10 cellular contexts compared by ENCODE assay signal in genomic region chr1:151621351-151621750, GRCh38. TPM values are rescaled to one million over a fixed set of nuclear protein-coding genes. Genes with fewer than 3 reads are reported as not detected.
DNase-seq lines count a peak whose midpoint lies in the region; ATAC-seq and TF ChIP-seq lines count a peak whose summit lies in the region.
"Had no signal": no experiment of that assay in that cellular context is flagged by ENCODE, and none has a peak within 500 bp of the region (broad histone marks: within the 10 kb centered on the region; RNA-seq: fewer than 3 reads in every experiment).

No MANE protein-coding gene starts in this region.

- no peak overlapping the region for H3K4me3 ChIP-seq in coronary artery

- no peaks in the 10 kb centered on the region for H3K27me3 Mint-ChIP-seq in T-cell
- H3K27me3 Mint-ChIP-seq: activated naive CD4-positive, alpha-beta T cell treated with anti-CD3 and anti-CD28 coated beads, Interleukin-2, amount 10 ng/mL, durations not matched to agents 7 days and 5 days had no signal

- CTCF ChIA-PET in T-cell (lab: Charles Lee) = no interaction called here

- peak overlapping the region in 1 of 2 donors; percentile 42 for H3K27ac Mint-ChIP-seq in T-cell
- H3K27ac Mint-ChIP-seq: activated naive CD4-positive, alpha-beta T cell treated with anti-CD3 and anti-CD28 coated beads, Interleukin-2, amount 10 ng/mL, durations not matched to agents 7 days and 5 days had no signal

- TF ChIP-seq CTCF in coronary artery (IDR thresholded peaks at IDR 0.05) = no peak

- peak; percentile 67 for DNase-seq in NCI-H82 (lab: John Stamatoyannopoulos, UW)
- no peak for DNase-seq in coronary artery (ENCODE audit: low spot score)
- DNase-seq in medulla oblongata (ENCODE audit: extremely low spot score) = peak; percentile 63
- peak; percentile 49 for DNase-seq in superior temporal gyrus (ENCODE audit: extremely low spot score)
- DNase-seq in T-cell = no peak
- DNase-seq: activated naive CD4-positive, alpha-beta T cell treated with anti-CD3 and anti-CD28 coated beads, Interleukin-2, amount 10 ng/mL, durations not matched to agents 7 days and 5 days; NCI-H446 treated with DMSO at 0.1 percent for 48 hours had no signal

- H3K9me3 Mint-ChIP-seq in T-cell = no peaks in the 10 kb centered on the region
- H3K9me3 Mint-ChIP-seq: activated naive CD4-positive, alpha-beta T cell treated with anti-CD3 and anti-CD28 coated beads, Interleukin-2, amount 10 ng/mL, durations not matched to agents 7 days and 5 days had no signal

- no peak for ATAC-seq in activated CD4-positive, CD25-positive, alpha-beta regulatory T cell treated with anti-CD3 and anti-CD28 coated beads, Interleukin-2, amount 50 U/mL, for 24 hours
- ATAC-seq in T-cell (replicated peaks in 1 of 4) (no peak), GM19455 (IDR thresholded peaks at IDR 0.05; ENCODE audit: unreplicated experiment) (no peak), HG03521 (IDR thresholded peaks at IDR 0.05; ENCODE audit: unreplicated experiment) (no peak)

- peaks cover 26 to 45% (median 41%) of the 10 kb centered on the region in 3 donors for H3K4me1 Mint-ChIP-seq in T-cell

- H3K36me3 Mint-ChIP-seq in T-cell = no peaks in the 10 kb centered on the region

- POLR2A ChIA-PET in T-cell (lab: Charles Lee) = no interaction called here

- H3K4me3 Mint-ChIP-seq in T-cell = no peak overlapping the region
- H3K4me3 Mint-ChIP-seq: activated naive CD4-positive, alpha-beta T cell treated with anti-CD3 and anti-CD28 coated beads, Interleukin-2, amount 10 ng/mL, durations not matched to agents 7 days and 5 days had no signal

- H3K27ac ChIP-seq in coronary artery = peak overlapping the region; percentile 50 to 63

RNA-seq across cellular contexts. Expression of gene SNX27, which starts 9.5 kb away (rescaled TPM):
- 10 to 100 TPM; 24.2 to 33.6 (median 31.6) TPM for total RNA-seq in T-cell

Comparison
In these comparisons a context has a peak if more than half of its experiments do, and no peak if none do; other contexts are left out.
1. DNase-seq: peak in NCI-H82 (single experiment), medulla oblongata (single experiment) and superior temporal gyrus (single experiment); none in coronary artery (single experiment) and T-cell (0 of 34).